ENCODE assay signal across 9 cellular contexts in the genomic region with DNA sequence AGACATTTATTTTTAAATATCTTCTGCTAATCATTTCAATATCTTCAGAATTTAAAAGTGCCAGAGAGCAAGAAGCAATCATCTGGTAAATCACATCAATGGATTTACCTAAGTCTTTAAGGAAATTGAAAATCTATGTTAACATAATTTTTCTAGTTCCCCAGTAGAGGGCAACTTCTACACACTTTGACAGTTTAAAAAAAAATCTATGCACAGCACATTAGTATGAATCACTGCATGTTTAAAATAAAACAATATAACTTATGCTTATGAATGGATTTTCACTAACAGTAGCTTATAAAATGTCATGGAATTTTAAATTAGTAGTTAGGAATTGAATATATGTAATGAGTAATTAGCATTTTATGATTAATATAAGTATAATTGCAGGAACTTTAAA.
DNase-seq lines count a peak whose midpoint lies in the region; ATAC-seq, FAIRE-seq and TF ChIP-seq lines count a peak whose summit lies in the region.
"Had no signal": no experiment of that assay in that cellular context is flagged by ENCODE, and none has a peak within 500 bp of the region (broad histone marks: within the 10 kb centered on the region; RNA-seq: fewer than 3 reads in every experiment).

No MANE protein-coding gene starts in this region.

- H3K9me3 Mint-ChIP-seq in progenitor cell of endocrine pancreas (ENCODE audit: low read depth) = no peaks in the 10 kb centered on the region

- H3K27ac Mint-ChIP-seq in progenitor cell of endocrine pancreas = no peak overlapping the region
- H3K27ac Mint-ChIP-seq: activated naive CD8-positive, alpha-beta T cell had no signal

- peak; percentile 1 for DNase-seq in NCI-H748 (lab: John Stamatoyannopoulos, UW; ENCODE audit: unreplicated experiment)
- DNase-seq in NCI-H748 treated with DMSO at 0.1 percent for 48 hours (lab: John Stamatoyannopoulos, UW) = no peak
- peak; percentile 31 for DNase-seq in LoVo (ENCODE audit: low spot score)
- DNase-seq in progenitor cell of endocrine pancreas (ENCODE audit: low spot score, unreplicated experiment) = no peak
- no peak for DNase-seq in activated CD4-positive, alpha-beta T cell treated with anti-CD3 and anti-CD28 coated beads, Interleukin-2, amount 50 U/mL, for 1 hour
- no peak for DNase-seq in stimulated activated CD4-positive, alpha-beta T cell treated with anti-CD3 and anti-CD28 coated beads, Interleukin-12 subunit alpha, Interleukin-12 subunit beta, amount 100 ng/mL, for 4 hours

- no peaks in the 10 kb centered on the region for H3K36me3 Mint-ChIP-seq in progenitor cell of endocrine pancreas (ENCODE audit: insufficient read depth)
- H3K36me3 Mint-ChIP-seq: activated naive CD8-positive, alpha-beta T cell had no signal

- no peak overlapping the region for H3K4me3 Mint-ChIP-seq in progenitor cell of endocrine pancreas (ENCODE audit: low read depth)
- H3K4me3 Mint-ChIP-seq: activated naive CD8-positive, alpha-beta T cell had no signal

- ATAC-seq in GM21786 (IDR thresholded peaks at IDR 0.05; ENCODE audit: unreplicated experiment) = no peak

- H3K27me3 Mint-ChIP-seq in progenitor cell of endocrine pancreas = peaks cover 9% of the 10 kb centered on the region
- H3K27me3 Mint-ChIP-seq: activated naive CD8-positive, alpha-beta T cell had no signal

- H3K4me1 Mint-ChIP-seq in progenitor cell of endocrine pancreas (ENCODE audit: low read depth) = peaks cover 20% of the 10 kb centered on the region

- peak; percentile 79 for FAIRE-seq in colon (lab: Jason Lieb, UNC)

- TF ChIP-seq CTCF in progenitor cell of endocrine pancreas (IDR thresholded peaks at IDR 0.05; ENCODE audit: unreplicated experiment) = peak; percentile 58

Comparison
In these comparisons a context has a peak if more than half of its experiments do, and no peak if none do; other contexts are left out.
1. DNase-seq: peak in NCI-H748 (single experiment) and LoVo (single experiment); none in NCI-H748 treated with DMSO at 0.1 percent for 48 hours (single experiment), progenitor cell of endocrine pancreas (single experiment), activated CD4-positive, alpha-beta T cell treated with anti-CD3 and anti-CD28 coated beads, Interleukin-2, amount 50 U/mL, for 1 hour (single experiment) and stimulated activated CD4-positive, alpha-beta T cell treated with anti-CD3 and anti-CD28 coated beads, Interleukin-12 subunit alpha, Interleukin-12 subunit beta, amount 100 ng/mL, for 4 hours (single experiment).